ENCODE assay signal across 8 cellular contexts in the genomic region with DNA sequence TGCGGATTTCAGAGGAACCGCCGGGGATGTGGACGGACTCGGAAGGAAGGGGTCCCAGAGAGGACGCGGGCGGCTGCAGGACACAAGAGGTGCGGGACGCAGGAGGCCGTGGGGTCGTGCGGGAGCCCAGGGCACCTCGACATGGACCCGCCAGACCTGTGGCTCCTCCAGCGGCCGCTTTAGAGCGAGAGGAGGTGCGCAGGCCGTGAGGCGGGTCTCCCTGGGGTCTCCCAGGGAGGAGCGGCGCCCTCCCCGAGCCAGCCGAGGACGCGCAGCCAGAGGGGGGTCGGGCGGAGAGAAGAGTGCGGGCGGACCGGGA. TPM values are rescaled to one million over a fixed set of nuclear protein-coding genes. Genes with fewer than 3 reads are reported as not detected.
DNase-seq lines count a peak whose midpoint lies in the region; ATAC-seq, FAIRE-seq and TF ChIP-seq lines count a peak whose summit lies in the region.

No MANE protein-coding gene starts in this region.

- peaks cover 6% of the 10 kb centered on the region; the same call in 2 of the 3 replicates for H3K79me2 ChIP-seq in K562 (ENCODE audit: control insufficient read depth, insufficient read depth, low read length)

- POLR2A ChIA-PET in K562 (lab: Yijun Ruan, JAX): interaction anchor here (1.2 to 1.7 kb wide), 2 partner anchors 15 to 21 kb away, joined by 4 to 10 read pairs; partner anchors contain the start of gene FLYWCH2

- peak; percentile 26 for DNase-seq in T-helper 2 cell treated with Interferon-gamma antibody and Interleukin-4, amounts not matched to agents 5 μg/mL and 100 μg/mL, for 36 hours (ENCODE audit: low spot score)
- DNase-seq in T-helper 2 cell (no peak), HL-60 (ENCODE audit: low read depth in 1 of 2, low spot score in 1 of 2) (no peak), K562 (ENCODE audit: extremely low read depth in 1 of 4, low spot score in 3 of 4) (no peak), lung (ENCODE audit: low spot score) (no peak), uterus (peak in 1 of 2 donors; percentile 37), islet precursor cell (no peak)

- in situ Hi-C loops in K562 (cut with MboI): no loop called here

- intact Hi-C loops in K562 (cut with micrococcal nuclease): loop anchor here (1.0 to 2.0 kb wide), 3 partner anchors 22 to 76 kb away; partner anchors contain the start of genes FLYWCH2 and PKMYT1
- intact Hi-C loops in uterus (cut with DNase I; ENCODE audit: low total_unique reads): loop anchor here (10.0 kb wide), 1 partner anchor 1970 kb away; no protein-coding TSS in a partner anchor

- H3K9me3 Mint-ChIP-seq in T-helper 2 cell treated with Interferon-gamma antibody and Interleukin-4, amounts not matched to agents 5 μg/mL and 100 μg/mL, for 36 hours: no peaks in the 10 kb centered on the region

- TF ChIP-seq EP300 in K562 (IDR thresholded peaks at IDR 0.05; ENCODE audit: low read length): no peak

- H3K27me3 Mint-ChIP-seq in T-helper 2 cell treated with Interferon-gamma antibody and Interleukin-4, amounts not matched to agents 5 μg/mL and 100 μg/mL, for 36 hours (ENCODE audit: low read depth): no peaks in the 10 kb centered on the region

- peak overlapping the region; percentile 95 for H3K4me3 Mint-ChIP-seq in T-helper 2 cell treated with Interferon-gamma antibody and Interleukin-4, amounts not matched to agents 5 μg/mL and 100 μg/mL, for 36 hours

- H3K4me1 ChIP-seq in K562 (replicated peaks in 1 of 2; ENCODE audit: control insufficient read depth in 2 of 2, insufficient read depth in 2 of 2, low read length in 2 of 2): peaks cover 14 to 30% of the 10 kb centered on the region in 2 experiments; a peak in 4 of 5 replicates
- H3K4me1 ChIP-seq in lung (ENCODE audit: control insufficient read depth in 2 of 2, insufficient read depth in 2 of 2, low read length in 2 of 2): peaks cover 0 to 3% of the 10 kb centered on the region in 2 donors
- H3K4me1 ChIP-seq in uterus: peaks cover 0 to 6% of the 10 kb centered on the region in 2 donors

- H3K4me3 ChIP-seq in HL-60 (replicated peaks; ENCODE audit: insufficient read depth, low read length): peak overlapping the region; percentile 85
- peak overlapping the region; percentile 99 for H3K4me3 ChIP-seq in K562
- H3K4me3 ChIP-seq in lung: peak overlapping the region; percentile 50
- peak overlapping the region; percentile 80 to 97 for H3K4me3 ChIP-seq in uterus

- H3K4me1 Mint-ChIP-seq in T-helper 2 cell treated with Interferon-gamma antibody and Interleukin-4, amounts not matched to agents 5 μg/mL and 100 μg/mL, for 36 hours (ENCODE audit: low read depth): peaks cover 14% of the 10 kb centered on the region

- no peak for TF ChIP-seq CTCF in HL-60 (IDR thresholded peaks at IDR 0.05; ENCODE audit: insufficient read depth, low read length)
- TF ChIP-seq CTCF in K562 (IDR thresholded peaks at IDR 0.05 in 2 of 3, conservative IDR thresholded peaks at IDR 0.05 in 1 of 3; ENCODE audit: insufficient read depth in 2 of 3, low read depth in 1 of 3, low read length in 3 of 3): no peak
- TF ChIP-seq CTCF in lung (IDR thresholded peaks at IDR 0.05; ENCODE audit: control extremely low read depth, extremely low read depth): no peak
- no peak for TF ChIP-seq CTCF in uterus (IDR thresholded peaks at IDR 0.05)

- ATAC-seq in K562 (no peak), lung (ENCODE audit: insufficient read depth, low FRiP score) (no peak), HG02852 (IDR thresholded peaks at IDR 0.05; ENCODE audit: unreplicated experiment) (no peak)

- H3K36me3 ChIP-seq in K562 (ENCODE audit: control insufficient read depth, insufficient read depth, low read length) (no peaks in the 10 kb centered on the region), lung (ENCODE audit: control insufficient read depth in 2 of 2, insufficient read depth in 2 of 2, low read length in 2 of 2) (no peaks in the 10 kb centered on the region), uterus (no peaks in the 10 kb centered on the region)

- peak overlapping the region; percentile 76 for H2AFZ ChIP-seq in K562 (ENCODE audit: low read depth, low read length)

- no peak for FAIRE-seq in K562 (lab: Jason Lieb, UNC)

- H3K27me3 ChIP-seq in HL-60 (ENCODE audit: insufficient read depth, poor library complexity, severe bottlenecking): no peaks in the 10 kb centered on the region
- H3K27me3 ChIP-seq in K562 (ENCODE audit: control insufficient read depth in 2 of 2, insufficient read depth in 2 of 2, low read length in 2 of 2): no peaks in the 10 kb centered on the region
- no peaks in the 10 kb centered on the region for H3K27me3 ChIP-seq in lung (ENCODE audit: control insufficient read depth, insufficient read depth)
- H3K27me3 ChIP-seq in uterus: no peaks in the 10 kb centered on the region

- TF ChIP-seq POLR2A in K562 (conservative IDR thresholded peaks at IDR 0.05): no peak
- no peak for TF ChIP-seq POLR2A in uterus (IDR thresholded peaks at IDR 0.05)

- no peak for TF ChIP-seq RAD21 in K562 (CRISPR knock-in tag; conservative IDR thresholded peaks at IDR 0.05 in 1 of 2, IDR thresholded peaks at IDR 0.05 in 1 of 2)

- no peaks in the 10 kb centered on the region for H4K20me1 ChIP-seq in K562 (replicated peaks; ENCODE audit: control insufficient read depth, insufficient read depth, low read length)

- CTCF ChIA-PET in K562 (lab: Yijun Ruan, JAX; ENCODE audit: low intra/inter-chr PET ratio): interaction anchor here (1.1 to 4.7 kb wide), 2 partner anchors 30 to 66 kb away, joined by 3 to 24 read pairs; no protein-coding TSS in a partner anchor

- BruUV-seq in K562 (replicated peaks; lab: Mats Ljungman, UMichigan): TSS peak; percentile 96

- H3K36me3 Mint-ChIP-seq in T-helper 2 cell treated with Interferon-gamma antibody and Interleukin-4, amounts not matched to agents 5 μg/mL and 100 μg/mL, for 36 hours (ENCODE audit: low read depth): no peaks in the 10 kb centered on the region

- H3K27ac ChIP-seq in HL-60 (replicated peaks) (peak overlapping the region; percentile 91), K562 (ENCODE audit: extremely low read depth, low read depth, low read length) (peak overlapping the region; percentile 94), lung (ENCODE audit: low read depth in 1 of 2, low read length in 1 of 2) (peak overlapping the region; percentile 93 to 97), uterus (peak overlapping the region; percentile 85 to 91)

- no peaks in the 10 kb centered on the region for H3K9me3 ChIP-seq in K562 (replicated peaks; ENCODE audit: control insufficient read depth, insufficient read depth, low read depth, low read length)
- no peaks in the 10 kb centered on the region for H3K9me3 ChIP-seq in lung (ENCODE audit: control insufficient read depth in 2 of 2, insufficient read depth in 1 of 2, low read length in 1 of 2)
- no peaks in the 10 kb centered on the region for H3K9me3 ChIP-seq in uterus

- H3K9ac ChIP-seq in K562 (ENCODE audit: insufficient read depth in 1 of 2, low read depth in 2 of 2, low read length in 2 of 2): peak overlapping the region; percentile 90 to 98

- H3K27ac Mint-ChIP-seq in T-helper 2 cell treated with Interferon-gamma antibody and Interleukin-4, amounts not matched to agents 5 μg/mL and 100 μg/mL, for 36 hours: peak overlapping the region; percentile 92

- H3K4me2 ChIP-seq in K562 (ENCODE audit: insufficient read depth, low read length): peak overlapping the region; percentile 99

- no peaks in the 10 kb centered on the region for H3K9me1 ChIP-seq in K562 (ENCODE audit: control insufficient read depth, insufficient read depth, low read length)

- 0% methylated on average over 11 of the region's 32 CpGs for WGBS in K562 (ENCODE audit: insufficient coverage, low coverage, missing lambda C conversion rate)
- 1% methylated on average over 21 to 32 of the region's 32 CpGs for WGBS in lung, 2 donors

RNA-seq across cellular contexts. Expression of gene FLYWCH1, which starts 6.8 kb away (rescaled TPM):
- total RNA-seq in K562 (2011; cell fraction: chromatin; rRNA removed; ENCODE audit: low replicate concordance): 17.5 and 43.7 TPM in 2 replicates
- 32.5 and 32.6 TPM in 2 replicates for total RNA-seq in K562 (2011; cell fraction: nucleolus; rRNA removed)
- 23.0 and 25.4 TPM in 2 replicates for total RNA-seq in K562 (2011; cell fraction: nucleoplasm; rRNA removed)
- total RNA-seq in K562 (2014; rRNA removed) (27.0 and 32.8 TPM in 2 replicates), K562 (2014; rRNA removed; fragmentation: Illumina TruSeq; extraction: Trizol) (2.2 and 2.5 TPM in 2 replicates), K562 (2015; rRNA removed; fragmentation: Illumina TruSeq; extraction: Trizol) (10.3 and 11.3 TPM in 2 replicates), K562 (2021) (32.7 and 33.6 TPM in 2 replicates), lung (10 to 100 TPM; 15.0 to 34.3 TPM), uterus (10 to 100 TPM; 11.5 to 62.3 (median 27.2) TPM)
- polyA plus RNA-seq in K562 (2011; rRNA removed) (6.1 and 8.4 TPM in 2 replicates), K562 (2014; fragmentation: Illumina TruSeq; extraction: Trizol) (11.6 and 13.2 TPM in 2 replicates), K562 (2014; fragmentation: Nextera tagmentation; extraction: Ambion mirVana) (under 1 TPM; 0.18 to 0.52 TPM), K562 (2014; rRNA removed) (18.7 and 20.4 TPM in 2 replicates), lung (10 to 100 TPM; 13.3 to 27.7 TPM)
- polyA plus RNA-seq in K562 (2011; cell fraction: cytosol; rRNA removed): 11.7 and 27.6 TPM in 2 replicates
- polyA plus RNA-seq in K562 (2011; cell fraction: nucleus; rRNA removed): 18.7 and 32.5 TPM in 2 replicates
- 15.4 and 25.6 TPM in 2 replicates for polyA plus RNA-seq in K562 (2012)
- polyA minus RNA-seq in K562 (2011; rRNA and poly(A)+ RNA removed): 2.1 and 5.8 TPM in 2 replicates
- polyA minus RNA-seq in K562 (2011; cell fraction: cytosol; rRNA and poly(A)+ RNA removed): 8.8 and 13.6 TPM in 2 replicates
- polyA minus RNA-seq in K562 (2011; cell fraction: nucleus; rRNA and poly(A)+ RNA removed): 10.6 and 11.7 TPM in 2 replicates

RNA-seq across cellular contexts. Expression of gene FLYWCH2, which starts 21.9 kb away (rescaled TPM):
- 2.1 and 5.8 TPM in 2 replicates for total RNA-seq in K562 (2011; cell fraction: chromatin; rRNA removed; ENCODE audit: low replicate concordance)
- 5.5 and 7.5 TPM in 2 replicates for total RNA-seq in K562 (2011; cell fraction: nucleolus; rRNA removed)
- 3.2 and 5.1 TPM in 2 replicates for total RNA-seq in K562 (2011; cell fraction: nucleoplasm; rRNA removed)
- total RNA-seq in K562 (2014; rRNA removed): 55.5 and 69.2 TPM in 2 replicates
- total RNA-seq in K562 (2014; rRNA removed; fragmentation: Illumina TruSeq; extraction: Trizol): 3.5 and 4.8 TPM in 2 replicates
- 24.2 and 28.0 TPM in 2 replicates for total RNA-seq in K562 (2015; rRNA removed; fragmentation: Illumina TruSeq; extraction: Trizol)
- 25.4 and 28.4 TPM in 2 replicates for total RNA-seq in K562 (2021)
- 7.6 and 11.4 TPM in 2 replicates for polyA plus RNA-seq in K562 (2011; rRNA removed)
- 18.7 and 38.7 TPM in 2 replicates for polyA plus RNA-seq in K562 (2011; cell fraction: cytosol; rRNA removed)
- polyA plus RNA-seq in K562 (2011; cell fraction: nucleus; rRNA removed): 9.2 and 10.8 TPM in 2 replicates
- 21.3 and 30.5 TPM in 2 replicates for polyA plus RNA-seq in K562 (2012)
- polyA plus RNA-seq in K562 (2014; fragmentation: Illumina TruSeq; extraction: Trizol): 5.8 and 22.3 TPM in 2 replicates
- 1 to 10 TPM in 1 of 2 experiments, under 1 TPM in 1; 0.70 to 1.4 TPM for polyA plus RNA-seq in K562 (2014; fragmentation: Nextera tagmentation; extraction: Ambion mirVana)
- polyA plus RNA-seq in K562 (2014; rRNA removed): 45.7 and 52.6 TPM in 2 replicates
- polyA minus RNA-seq in K562 (2011; rRNA and poly(A)+ RNA removed): 0.96 and 1.9 TPM in 2 replicates
- polyA minus RNA-seq in K562 (2011; cell fraction: cytosol; rRNA and poly(A)+ RNA removed): 8.5 and 10.3 TPM in 2 replicates
- polyA minus RNA-seq in K562 (2011; cell fraction: nucleus; rRNA and poly(A)+ RNA removed): 2.6 and 4.6 TPM in 2 replicates
- total RNA-seq in lung: 10 to 100 TPM; 26.7 to 38.0 TPM
- polyA plus RNA-seq in lung: 10 to 100 TPM; 40.4 to 40.6 TPM
- 100 to 1,000 TPM in 1 of 4 donors, 10 to 100 TPM in 3; 27.9 to 223 (median 40.9) TPM for total RNA-seq in uterus

RNA-seq across cellular contexts. Expression of gene PRSS22, which starts 46.9 kb away (rescaled TPM):
- total RNA-seq in K562 (2011; cell fraction: chromatin; rRNA removed; ENCODE audit: low replicate concordance): not detected in 2 replicates
- not detected in 2 replicates for total RNA-seq in K562 (2011; cell fraction: nucleolus; rRNA removed)
- not detected in 2 replicates for total RNA-seq in K562 (2011; cell fraction: nucleoplasm; rRNA removed)
- total RNA-seq in K562 (2014; rRNA removed): not detected in 2 replicates
- not detected in 2 replicates for total RNA-seq in K562 (2014; rRNA removed; fragmentation: Illumina TruSeq; extraction: Trizol)
- total RNA-seq in K562 (2015; rRNA removed; fragmentation: Illumina TruSeq; extraction: Trizol): not detected in 2 replicates
- total RNA-seq in K562 (2021): not detected in 2 replicates
- polyA plus RNA-seq in K562 (2011; rRNA removed): 0.13 TPM in 1 of 2 replicates, not detected in the other
- 0.07 TPM in 1 of 2 replicates, not detected in the other for polyA plus RNA-seq in K562 (2011; cell fraction: cytosol; rRNA removed)
- 0.29 and 0.97 TPM in 2 replicates for polyA plus RNA-seq in K562 (2011; cell fraction: nucleus; rRNA removed)
- 0.24 TPM in 1 of 2 replicates, not detected in the other for polyA plus RNA-seq in K562 (2012)
- polyA plus RNA-seq in K562 (2014; fragmentation: Illumina TruSeq; extraction: Trizol): not detected in 2 replicates
- polyA plus RNA-seq in K562 (2014; fragmentation: Nextera tagmentation; extraction: Ambion mirVana): not detected
- polyA plus RNA-seq in K562 (2014; rRNA removed): 0.42 TPM in 1 of 2 replicates, not detected in the other
- not detected in 2 replicates for polyA minus RNA-seq in K562 (2011; rRNA and poly(A)+ RNA removed)
- polyA minus RNA-seq in K562 (2011; cell fraction: cytosol; rRNA and poly(A)+ RNA removed): not detected in 2 replicates
- not detected in 2 replicates for polyA minus RNA-seq in K562 (2011; cell fraction: nucleus; rRNA and poly(A)+ RNA removed)
- 10 to 100 TPM; 11.5 to 34.1 TPM for total RNA-seq in lung
- polyA plus RNA-seq in lung: 10 to 100 TPM; 27.3 to 30.1 TPM
- total RNA-seq in uterus: 1 to 10 TPM in 1 of 4 donors, under 1 TPM in 1, not detected in 2; 0.46 to 2.4 TPM

RNA-seq across cellular contexts. Expression of gene KREMEN2, which starts 59.2 kb away (rescaled TPM):
- 1.7 and 9.3 TPM in 2 replicates for total RNA-seq in K562 (2011; cell fraction: chromatin; rRNA removed; ENCODE audit: low replicate concordance)
- total RNA-seq in K562 (2011; cell fraction: nucleolus; rRNA removed): 17.9 and 19.0 TPM in 2 replicates
- 5.8 and 6.7 TPM in 2 replicates for total RNA-seq in K562 (2011; cell fraction: nucleoplasm; rRNA removed)
- 7.7 and 8.6 TPM in 2 replicates for total RNA-seq in K562 (2014; rRNA removed)
- total RNA-seq in K562 (2014; rRNA removed; fragmentation: Illumina TruSeq; extraction: Trizol): 0.67 and 0.84 TPM in 2 replicates
- 1.5 and 2.0 TPM in 2 replicates for total RNA-seq in K562 (2015; rRNA removed; fragmentation: Illumina TruSeq; extraction: Trizol)
- total RNA-seq in K562 (2021): 7.6 and 8.2 TPM in 2 replicates
- polyA plus RNA-seq in K562 (2011; rRNA removed): 1.4 and 3.1 TPM in 2 replicates
- 3.1 and 10.2 TPM in 2 replicates for polyA plus RNA-seq in K562 (2011; cell fraction: cytosol; rRNA removed)
- 14.7 and 20.3 TPM in 2 replicates for polyA plus RNA-seq in K562 (2011; cell fraction: nucleus; rRNA removed)
- polyA plus RNA-seq in K562 (2012): 1.2 and 3.0 TPM in 2 replicates
- 0.25 and 1.5 TPM in 2 replicates for polyA plus RNA-seq in K562 (2014; fragmentation: Illumina TruSeq; extraction: Trizol)
- polyA plus RNA-seq in K562 (2014; fragmentation: Nextera tagmentation; extraction: Ambion mirVana): under 1 TPM in 1 of 2 experiments, not detected in 1; 0.04 TPM
- polyA plus RNA-seq in K562 (2014; rRNA removed): 7.1 and 7.5 TPM in 2 replicates
- polyA minus RNA-seq in K562 (2011; rRNA and poly(A)+ RNA removed): 0.21 and 0.30 TPM in 2 replicates
- 2.8 and 2.9 TPM in 2 replicates for polyA minus RNA-seq in K562 (2011; cell fraction: cytosol; rRNA and poly(A)+ RNA removed)
- 2.4 and 2.9 TPM in 2 replicates for polyA minus RNA-seq in K562 (2011; cell fraction: nucleus; rRNA and poly(A)+ RNA removed)
- under 1 TPM in 1 of 2 donors, not detected in 1; 0.15 TPM for total RNA-seq in lung
- polyA plus RNA-seq in lung: under 1 TPM; 0.06 to 0.14 TPM
- under 1 TPM in 1 of 4 donors, not detected in 3; 0.41 TPM for total RNA-seq in uterus
